Comparison of ENCODE assay signal across 19 cellular contexts in the genomic region with DNA sequence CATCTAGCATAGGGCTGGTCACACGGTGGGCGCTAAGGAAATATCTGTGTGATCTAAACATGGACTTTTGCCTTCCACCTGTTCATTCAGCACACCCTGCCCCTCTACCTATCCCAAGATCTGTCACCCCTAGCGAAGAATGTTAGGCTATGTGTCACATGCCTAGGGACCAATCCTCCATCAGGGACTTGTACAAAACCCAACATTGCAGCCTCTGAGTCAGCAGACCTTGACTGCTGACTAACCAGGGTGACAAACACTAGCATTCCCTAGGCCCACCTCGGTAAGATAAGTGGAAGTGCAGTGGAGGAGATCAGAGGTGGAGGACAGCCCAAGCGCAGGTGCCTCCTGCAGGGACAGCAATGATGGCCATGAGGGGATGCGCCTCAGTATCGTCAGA.
DNase-seq lines count a peak whose midpoint lies in the region; ATAC-seq, FAIRE-seq and TF ChIP-seq lines count a peak whose summit lies in the region.
"Had no signal": no experiment of that assay in that cellular context is flagged by ENCODE, and none has a peak within 500 bp of the region (broad histone marks: within the 10 kb centered on the region; RNA-seq: fewer than 3 reads in every experiment).

No MANE protein-coding gene starts in this region.

- H3K4me1 ChIP-seq in PC-3 (ENCODE audit: insufficient read depth, low read length) (no peaks in the 10 kb centered on the region), H1 (replicated peaks in 1 of 4; ENCODE audit: control insufficient read depth in 3 of 4, insufficient read depth in 4 of 4, low read length in 3 of 4) (no peaks in the 10 kb centered on the region), osteoblast (ENCODE audit: insufficient read depth, low read length) (no peaks in the 10 kb centered on the region)
- H3K4me1 ChIP-seq: Caco-2 had no signal

- no peaks in the 10 kb centered on the region for H3K79me1 ChIP-seq in H1 (ENCODE audit: low read depth, low read length)

- no peak overlapping the region for H3K56ac ChIP-seq in H1 (replicated peaks; ENCODE audit: insufficient read length, low read depth, low read length)

- FAIRE-seq in H1 (lab: Jason Lieb, UNC), result no peak
- FAIRE-seq: A204.1, GM12892, GM18507, HepG2 had no signal

- BruUV-seq in PC-3 (replicated peaks; lab: Mats Ljungman, UMichigan), result no TSS peak

- H3K4me2 ChIP-seq in PC-3 (ENCODE audit: low read length) (no peak overlapping the region), H1 (ENCODE audit: insufficient read depth in 1 of 2, low read depth in 2 of 2, low read length in 2 of 2) (no peak overlapping the region), osteoblast (ENCODE audit: insufficient read depth, low read length) (no peak overlapping the region)

- H2AK5ac ChIP-seq in H1 (ENCODE audit: low read depth, low read length), result no peak overlapping the region

- DNase-seq in A172 (ENCODE audit: low spot score), result peak; percentile 30
- peak; percentile 46 for DNase-seq in Caki2 (ENCODE audit: low read depth)
- peak; percentile 10 for DNase-seq in PC-3
- no peak for DNase-seq in H1 (ENCODE audit: low read depth in 1 of 2, low spot score in 2 of 2)
- DNase-seq in osteoblast (ENCODE audit: insufficient read length, low spot score, missing footprints), result no peak
- no peak for DNase-seq in activated CD4-positive, alpha-beta memory T cell treated with anti-CD3 and anti-CD28 coated beads for 36 hours
- DNase-seq in pons (ENCODE audit: low spot score), result no peak
- DNase-seq: AML-193; Caco-2; CD4-positive, alpha-beta T cell; GDM1; GOT3; H9; KG1 had no signal

- POLR2A ChIA-PET in PC-3 (lab: Charles Lee; ENCODE audit: unreplicated experiment) (no interaction called here), H1 (lab: Charles Lee; ENCODE audit: partially characterized antibody) (no interaction called here)
- POLR2A ChIA-PET in activated CD4-positive, alpha-beta memory T cell treated with anti-CD3 and anti-CD28 coated beads for 36 hours (lab: Charles Lee), result no interaction called here

- H3K18ac ChIP-seq in H1 (ENCODE audit: extremely low read depth, low read length), result no peak overlapping the region

- no peak for TF ChIP-seq CTCF in PC-3 (conservative IDR thresholded peaks at IDR 0.05; ENCODE audit: low read depth, low read length)
- no peak for TF ChIP-seq CTCF in H1 (IDR thresholded peaks at IDR 0.05; ENCODE audit: control extremely low read depth in 1 of 3, insufficient read depth in 1 of 3, low read depth in 1 of 3, low read length in 3 of 3)
- no peak for TF ChIP-seq CTCF in osteoblast (IDR thresholded peaks at IDR 0.05; ENCODE audit: extremely low read depth, low read depth, low read length)

- H2BK15ac ChIP-seq in H1 (ENCODE audit: low read length), result no peak overlapping the region

- no peaks in the 10 kb centered on the region for H3K4me1 Mint-ChIP-seq in activated CD4-positive, alpha-beta memory T cell treated with anti-CD3 and anti-CD28 coated beads for 36 hours (ENCODE audit: low read depth)
- H3K4me1 Mint-ChIP-seq: H9 had no signal

- peak overlapping the region; percentile 16; the same call in 1 of the 2 replicates for H4K8ac ChIP-seq in H1 (ENCODE audit: extremely low read depth, insufficient read depth, low read length)

- H3K9me3 Mint-ChIP-seq in activated CD4-positive, alpha-beta memory T cell treated with anti-CD3 and anti-CD28 coated beads for 36 hours, result peaks cover 27% of the 10 kb centered on the region

- H3K27me3 Mint-ChIP-seq in activated CD4-positive, alpha-beta memory T cell treated with anti-CD3 and anti-CD28 coated beads for 36 hours, result no peaks in the 10 kb centered on the region
- H3K27me3 Mint-ChIP-seq: CD4-positive, alpha-beta T cell had no signal

- H3K23me2 ChIP-seq in H1 (ENCODE audit: low read depth, low read length), result 0 out of 2 replicates have a peak, but pooled peaks cover 2% of the 10 kb centered on the region

- no peaks in the 10 kb centered on the region for H3K36me3 Mint-ChIP-seq in activated CD4-positive, alpha-beta memory T cell treated with anti-CD3 and anti-CD28 coated beads for 36 hours

- H3K4me3 Mint-ChIP-seq in activated CD4-positive, alpha-beta memory T cell treated with anti-CD3 and anti-CD28 coated beads for 36 hours, result no peak overlapping the region
- H3K4me3 Mint-ChIP-seq: CD4-positive, alpha-beta T cell; H9 had no signal

- 0 out of 2 replicates have a peak overlapping the region, but pooled peaks have one; percentile 10 for H2BK12ac ChIP-seq in H1 (ENCODE audit: low read depth, low read length)

- whole genome bisulfite sequencing in H1 (ENCODE audit: extremely low coverage in 1 of 2, insufficient coverage in 1 of 2, insufficient read length in 1 of 2, insufficient replicate concordance in 2 of 2, low coverage in 1 of 2, low lambda C conversion rate in 2 of 2, missing lambda C conversion rate in 1 of 2), 2 experiments, result 89% methylated on average over 7 of the region's 7 CpGs; no CpG with 5 or more reads in 1 of the 2 experiments

- H4K20me1 ChIP-seq in PC-3 (ENCODE audit: low read length) (no peaks in the 10 kb centered on the region), H1 (replicated peaks in 1 of 2; ENCODE audit: control insufficient read depth in 1 of 2, insufficient read depth in 2 of 2, low read length in 2 of 2) (no peaks in the 10 kb centered on the region), osteoblast (ENCODE audit: insufficient read depth, low read length) (no peaks in the 10 kb centered on the region)

- no peak overlapping the region for H2BK120ac ChIP-seq in H1 (replicated peaks; ENCODE audit: low read depth, low read length)

- H3K27me3 ChIP-seq in PC-3 (ENCODE audit: low read length) (no peaks in the 10 kb centered on the region), H1 (replicated peaks in 1 of 4; ENCODE audit: control insufficient read depth in 3 of 4, extremely low read depth in 1 of 4, insufficient read depth in 3 of 4, low read length in 3 of 4) (no peaks in the 10 kb centered on the region), osteoblast (ENCODE audit: insufficient read depth, low read length) (no peaks in the 10 kb centered on the region)

- no peaks in the 10 kb centered on the region for H3K36me3 ChIP-seq in PC-3 (ENCODE audit: low read depth, low read length)
- peaks cover 0 to 4% (median 0%) of the 10 kb centered on the region in 4 experiments; a peak in 1 of 8 replicates for H3K36me3 ChIP-seq in H1 (ENCODE audit: control insufficient read depth in 2 of 4, insufficient read depth in 4 of 4, low read length in 3 of 4)
- H3K36me3 ChIP-seq in osteoblast (ENCODE audit: insufficient read depth, low read length), result no peaks in the 10 kb centered on the region

- no peak overlapping the region for H3K27ac Mint-ChIP-seq in activated CD4-positive, alpha-beta memory T cell treated with anti-CD3 and anti-CD28 coated beads for 36 hours
- H3K27ac Mint-ChIP-seq: CD4-positive, alpha-beta T cell; H9 had no signal

- H4K5ac ChIP-seq in H1 (ENCODE audit: insufficient read length, low read depth, low read length), result no peak overlapping the region

- H3K9me2 ChIP-seq in PC-3 (replicated peaks; ENCODE audit: low read length), result no peaks in the 10 kb centered on the region

- H3K4me3 ChIP-seq in PC-3 (ENCODE audit: low read length) (no peak overlapping the region), H1 (ENCODE audit: extremely low read depth in 1 of 4, insufficient read depth in 2 of 4, low read depth in 3 of 4, low read length in 4 of 4) (no peak overlapping the region), osteoblast (ENCODE audit: insufficient read depth, low read length) (no peak overlapping the region)

- TF ChIP-seq POLR2A in H1 (IDR thresholded peaks at IDR 0.05; ENCODE audit: control extremely low read depth in 1 of 2, low read depth in 2 of 2, low read length in 2 of 2), result no peak

- intact Hi-C loops in PC-3 (cut with micrococcal nuclease), result no loop called here
- intact Hi-C loops in activated CD4-positive, alpha-beta memory T cell treated with anti-CD3 and anti-CD28 coated beads for 36 hours (cut with micrococcal nuclease), result no loop called here

- H3K14ac ChIP-seq in H1 (ENCODE audit: insufficient read length), result no peak overlapping the region

- no peak for ATAC-seq in PC-3
- ATAC-seq: HepG2 had no signal

- H3K27ac ChIP-seq in PC-3 (ENCODE audit: low read length) (no peak overlapping the region), H1 (ENCODE audit: low read depth, low read length) (no peak overlapping the region), osteoblast (ENCODE audit: low read depth, low read length) (no peak overlapping the region)
- H3K27ac ChIP-seq: C4-2B had no signal

- in situ Hi-C loops in Caki2 (cut with HindIII; ENCODE audit: low pct_unique_long_range_greater_than_20kb, low sequenced_read_pairs), result no loop called here

- H3F3A ChIP-seq in PC-3 (ENCODE audit: low read length, unreplicated experiment), result no peaks in the 10 kb centered on the region

- H3K9ac ChIP-seq in PC-3 (ENCODE audit: low read length) (no peak overlapping the region), H1 (replicated peaks in 1 of 4; ENCODE audit: extremely low read depth in 1 of 4, low read depth in 3 of 4, low read length in 3 of 4) (no peak overlapping the region)

- no peak overlapping the region for H4K91ac ChIP-seq in H1 (replicated peaks; ENCODE audit: insufficient read length, low read length)

- no peaks in the 10 kb centered on the region for H3K9me3 ChIP-seq in PC-3 (ENCODE audit: low read length)
- peaks cover 6 to 13% of the 10 kb centered on the region in 2 experiments for H3K9me3 ChIP-seq in H1 (ENCODE audit: insufficient read depth in 2 of 2, low read depth in 1 of 2, low read length in 1 of 2)
- peaks cover 4% of the 10 kb centered on the region for H3K9me3 ChIP-seq in osteoblast (ENCODE audit: low read depth, low read length)

- H3K4ac ChIP-seq in H1 (replicated peaks; ENCODE audit: insufficient read length, low read depth, low read length), result no peak overlapping the region

- H2BK5ac ChIP-seq in H1 (ENCODE audit: low read depth, low read length), result no peak overlapping the region

- H3K79me2 ChIP-seq in PC-3 (ENCODE audit: low read length) (no peaks in the 10 kb centered on the region), H1 (ENCODE audit: control insufficient read depth in 1 of 2, insufficient read depth in 2 of 2, low read length in 2 of 2) (no peaks in the 10 kb centered on the region), osteoblast (ENCODE audit: insufficient read depth, low read length) (no peaks in the 10 kb centered on the region)

- H2AFZ ChIP-seq in PC-3 (ENCODE audit: low read length) (no peak overlapping the region), H1 (ENCODE audit: low read length) (no peak overlapping the region), osteoblast (ENCODE audit: low read length) (no peak overlapping the region)

- no peak for TF ChIP-seq EP300 in H1 (IDR thresholded peaks at IDR 0.05; ENCODE audit: borderline replicate concordance in 1 of 2, low read depth in 2 of 2, low read length in 2 of 2)

- H3K23ac ChIP-seq in H1 (ENCODE audit: insufficient read length), result no peak overlapping the region

- TF ChIP-seq RAD21 in H1 (IDR thresholded peaks at IDR 0.05 in 1 of 2, conservative IDR thresholded peaks at IDR 0.05 in 1 of 2; ENCODE audit: low read depth in 2 of 2, low read length in 2 of 2), result no peak

- no peak overlapping the region for H2BK20ac ChIP-seq in H1 (ENCODE audit: low read length)

- CTCF ChIA-PET in PC-3 (lab: Charles Lee), result no interaction called here
- CTCF ChIA-PET in H1 (lab: Charles Lee; ENCODE audit: partially characterized antibody), result no interaction called here
- CTCF ChIA-PET in activated CD4-positive, alpha-beta memory T cell treated with anti-CD3 and anti-CD28 coated beads for 36 hours (lab: Charles Lee), result no interaction called here

Comparison
In these comparisons a context has a peak if more than half of its experiments do, and no peak if none do; other contexts are left out.
1. DNase-seq: peak in A172 (single experiment), Caki2 (single experiment) and PC-3 (single experiment); none in H1 (0 of 2), osteoblast (single experiment), activated CD4-positive, alpha-beta memory T cell treated with anti-CD3 and anti-CD28 coated beads for 36 hours (single experiment) and pons (single experiment).